In the genomic region with DNA sequence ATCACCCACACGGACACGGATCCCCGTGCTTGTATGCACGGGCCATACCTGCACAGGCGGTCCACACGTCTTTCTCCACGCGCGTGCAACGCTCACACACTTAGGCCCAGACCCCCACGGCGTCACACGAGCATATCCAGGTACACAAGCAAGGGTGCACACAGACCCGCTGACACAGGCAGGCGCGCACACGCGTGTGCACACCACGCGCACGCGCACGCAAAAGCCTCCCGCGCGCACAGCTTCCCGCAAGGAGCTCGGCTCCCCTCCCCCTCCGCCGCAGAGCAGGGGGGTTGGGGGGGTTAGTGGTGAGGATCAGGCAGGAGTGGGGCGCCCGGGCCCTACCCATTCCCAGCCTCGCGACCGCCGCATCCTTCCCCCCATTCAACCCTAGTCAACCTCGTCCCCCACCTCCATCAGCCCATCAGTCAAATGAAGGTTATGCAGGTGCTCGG, we compare ENCODE assay signal across 8 cellular contexts. TPM values are rescaled to one million over a fixed set of nuclear protein-coding genes. Genes with fewer than 3 reads are reported as not detected.
A peak's percentile ranks its signal among the peaks of the same experiment; 100 is the strongest.
DNase-seq lines count a peak whose midpoint lies in the region; ATAC-seq and TF ChIP-seq lines count a peak whose summit lies in the region.

No MANE protein-coding gene starts in this region.

- peaks cover 2% of the 10 kb centered on the region for H3K27me3 Mint-ChIP-seq in CD4-positive, alpha-beta T cell
- H3K27me3 Mint-ChIP-seq in nephron progenitor cell (ENCODE audit: low read depth, poor library complexity) = peaks cover 30% of the 10 kb centered on the region

- CTCF ChIA-PET in CD4-positive, alpha-beta T cell (lab: Charles Lee) = interaction anchor here (0.6 to 3.8 kb wide), 4 partner anchors 11 to 737 kb away, joined by 3 to 21 read pairs (median 12); a partner anchor contains a TSS
- CTCF ChIA-PET in HEK293 (lab: Yijun Ruan, JAX) = interaction anchor here (1.7 to 8.5 kb wide), 2 partner anchors 11 to 49 kb away, joined by 9 to 121 read pairs; a partner anchor contains a TSS

- H3K4me3 ChIP-seq in HEK293 (ENCODE audit: low read depth, low read length) (peak overlapping the region; percentile 70), esophagus muscularis mucosa (peak overlapping the region; percentile 69 to 79 (median 75))

- H3K4me3 Mint-ChIP-seq in CD4-positive, alpha-beta T cell = peak overlapping the region; percentile 96
- H3K4me3 Mint-ChIP-seq in nephron progenitor cell = peak overlapping the region; percentile 92

- H3K9me3 Mint-ChIP-seq in CD4-positive, alpha-beta T cell = no peaks in the 10 kb centered on the region
- H3K9me3 Mint-ChIP-seq in nephron progenitor cell = no peaks in the 10 kb centered on the region

- no peaks in the 10 kb centered on the region for H3K27me3 ChIP-seq in CD4-positive, alpha-beta T cell (ENCODE audit: control insufficient read depth, insufficient read depth, low read length)
- no peaks in the 10 kb centered on the region for H3K27me3 ChIP-seq in esophagus muscularis mucosa

- H3K9me3 ChIP-seq in CD4-positive, alpha-beta T cell (ENCODE audit: control insufficient read depth, low read length) = no peaks in the 10 kb centered on the region
- H3K9me3 ChIP-seq in HEK293 (ENCODE audit: control insufficient read depth, insufficient read depth, low read depth, low read length) (no peaks in the 10 kb centered on the region), esophagus muscularis mucosa (no peaks in the 10 kb centered on the region)

- intact Hi-C loops in CD4-positive, alpha-beta T cell (cut with DNase I, micrococcal nuclease) = loop anchor here in 1 of 2 experiments (2.0 to 5.0 kb wide), 3 partner anchors 49 to 629 kb away; a partner anchor contains a TSS
- intact Hi-C loops in esophagus muscularis mucosa (cut with DNase I) = loop anchor here (10.0 kb wide), 1 partner anchor 121 kb away; a partner anchor contains a TSS

- peak overlapping the region; percentile 91 for H3K27ac Mint-ChIP-seq in CD4-positive, alpha-beta T cell
- H3K27ac Mint-ChIP-seq in nephron progenitor cell = no peak overlapping the region

- H3K27ac ChIP-seq in CD4-positive, alpha-beta T cell (ENCODE audit: low read depth, low read length) = no peak overlapping the region
- no peak overlapping the region for H3K27ac ChIP-seq in HEK293 (ENCODE audit: extremely low read depth, low read depth, low read length)
- peak overlapping the region; percentile 79 to 98 (median 88) for H3K27ac ChIP-seq in esophagus muscularis mucosa (replicated peaks in 1 of 4)

- H3K36me3 ChIP-seq in HEK293 (ENCODE audit: control insufficient read depth in 2 of 2, insufficient read depth in 1 of 2, low read length in 2 of 2) = peaks cover 4 to 11% of the 10 kb centered on the region in 2 experiments; a peak in 2 of 3 replicates
- H3K36me3 ChIP-seq in esophagus muscularis mucosa = peaks cover 4 to 30% (median 22%) of the 10 kb centered on the region in 4 donors

- TF ChIP-seq POLR2A in esophagus muscularis mucosa (IDR thresholded peaks at IDR 0.05; ENCODE audit: low read depth) = no peak
- TF ChIP-seq POLR2A in GM18505 (IDR thresholded peaks at IDR 0.05; ENCODE audit: borderline replicate concordance, extremely low read depth, insufficient read depth, insufficient read length) = no peak

- peak; percentile 31 for ATAC-seq in CD4-positive, alpha-beta T cell (ENCODE audit: poor library complexity)
- no peak for ATAC-seq in GM18505 (IDR thresholded peaks at IDR 0.05; ENCODE audit: unreplicated experiment)

- DNase-seq in CD4-positive, alpha-beta T cell = peak in 9 of 10 experiments; percentile 26 to 70 (median 49)
- DNase-seq in UCSD-AML1 (lab: John Stamatoyannopoulos, UW; ENCODE audit: unreplicated experiment) (peak; percentile 50), esophagus muscularis mucosa (ENCODE audit: extremely low spot score) (no peak), nephron progenitor cell (no peak), DMS114 treated with DMSO at 0.1 percent for 48 hours (lab: John Stamatoyannopoulos, UW; ENCODE audit: unreplicated experiment) (no peak), germinal center (ENCODE audit: low spot score) (no peak)

- WGBS in esophagus muscularis mucosa = 0% methylated on average over 2 of the region's 38 CpGs

- peaks cover 22% of the 10 kb centered on the region for H3K4me1 Mint-ChIP-seq in CD4-positive, alpha-beta T cell (ENCODE audit: low read depth)
- peaks cover 37% of the 10 kb centered on the region for H3K4me1 Mint-ChIP-seq in nephron progenitor cell

- TF ChIP-seq EP300 in esophagus muscularis mucosa (IDR thresholded peaks at IDR 0.05) = no peak

- TF ChIP-seq CTCF in CD4-positive, alpha-beta T cell (IDR thresholded peaks at IDR 0.05) = no peak
- TF ChIP-seq CTCF in HEK293 (tag by site-specific recombination; IDR thresholded peaks at IDR 0.05) = no peak
- peak in 1 of 3 experiments; percentile 8 for TF ChIP-seq CTCF in esophagus muscularis mucosa (IDR thresholded peaks at IDR 0.05)
- no peak for TF ChIP-seq CTCF in nephron progenitor cell (IDR thresholded peaks at IDR 0.05)

- H3K4me1 ChIP-seq in HEK293 (ENCODE audit: control insufficient read depth, insufficient read depth, low read length) = peaks cover 8% of the 10 kb centered on the region
- H3K4me1 ChIP-seq in esophagus muscularis mucosa = peaks cover 20 to 39% (median 36%) of the 10 kb centered on the region in 4 donors

- POLR2A ChIA-PET in CD4-positive, alpha-beta T cell (lab: Charles Lee) = interaction anchor here (0.6 to 3.6 kb wide), 13 partner anchors 9 to 1159 kb away, joined by 3 to 67 read pairs (median 6); a partner anchor contains a TSS
- POLR2A ChIA-PET in HEK293 (lab: Yijun Ruan, JAX) = interaction anchor here (0.6 to 3.1 kb wide), 6 partner anchors 11 to 630 kb away, joined by 3 to 30 read pairs (median 4); a partner anchor contains a TSS

- peaks cover 43% of the 10 kb centered on the region for H3K36me3 Mint-ChIP-seq in CD4-positive, alpha-beta T cell (ENCODE audit: low read depth)
- H3K36me3 Mint-ChIP-seq in nephron progenitor cell (ENCODE audit: low read depth) = peaks cover 31% of the 10 kb centered on the region

TF ChIP-seq in HEK293, 187 proteins besides CTCF, POLR2A, EP300 and RAD21 (continues in another document):
- TF ChIP-seq ZNF501 (tag by site-specific recombination; IDR thresholded peaks at IDR 0.05) = 0 out of 2 replicates have a peak, but pooled peaks have one; percentile 22
- peak; percentile 72; the same call in 1 of the 2 replicates for TF ChIP-seq ZNF600 (tag by site-specific recombination; IDR thresholded peaks at IDR 0.05)
- TF ChIP-seq, protein P1, sequence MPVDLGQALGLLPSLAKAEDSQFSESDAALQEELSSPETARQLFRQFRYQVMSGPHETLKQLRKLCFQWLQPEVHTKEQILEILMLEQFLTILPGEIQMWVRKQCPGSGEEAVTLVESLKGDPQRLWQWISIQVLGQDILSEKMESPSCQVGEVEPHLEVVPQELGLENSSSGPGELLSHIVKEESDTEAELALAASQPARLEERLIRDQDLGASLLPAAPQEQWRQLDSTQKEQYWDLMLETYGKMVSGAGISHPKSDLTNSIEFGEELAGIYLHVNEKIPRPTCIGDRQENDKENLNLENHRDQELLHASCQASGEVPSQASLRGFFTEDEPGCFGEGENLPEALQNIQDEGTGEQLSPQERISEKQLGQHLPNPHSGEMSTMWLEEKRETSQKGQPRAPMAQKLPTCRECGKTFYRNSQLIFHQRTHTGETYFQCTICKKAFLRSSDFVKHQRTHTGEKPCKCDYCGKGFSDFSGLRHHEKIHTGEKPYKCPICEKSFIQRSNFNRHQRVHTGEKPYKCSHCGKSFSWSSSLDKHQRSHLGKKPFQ (tag by site-specific recombination; IDR thresholded peaks at IDR 0.05) = 0 out of 2 replicates have a peak, but pooled peaks have one; percentile 34
- 0 out of 2 replicates have a peak, but pooled peaks have one; percentile 5 for TF ChIP-seq ZBTB17 (tag by site-specific recombination; IDR thresholded peaks at IDR 0.05)
- TF ChIP-seq SCRT2 (tag by site-specific recombination; IDR thresholded peaks at IDR 0.05) = peak; percentile 88
- TF ChIP-seq, protein P2, sequence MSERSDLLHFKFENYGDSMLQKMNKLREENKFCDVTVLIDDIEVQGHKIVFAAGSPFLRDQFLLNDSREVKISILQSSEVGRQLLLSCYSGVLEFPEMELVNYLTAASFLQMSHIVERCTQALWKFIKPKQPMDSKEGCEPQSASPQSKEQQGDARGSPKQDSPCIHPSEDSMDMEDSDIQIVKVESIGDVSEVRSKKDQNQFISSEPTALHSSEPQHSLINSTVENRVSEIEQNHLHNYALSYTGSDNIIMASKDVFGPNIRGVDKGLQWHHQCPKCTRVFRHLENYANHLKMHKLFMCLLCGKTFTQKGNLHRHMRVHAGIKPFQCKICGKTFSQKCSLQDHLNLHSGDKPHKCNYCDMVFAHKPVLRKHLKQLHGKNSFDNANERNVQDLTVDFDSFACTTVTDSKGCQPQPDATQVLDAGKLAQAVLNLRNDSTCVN (tag by site-specific recombination; optimal IDR thresholded peaks at IDR 0.05) = peak; percentile 94
- TF ChIP-seq, protein P3, sequence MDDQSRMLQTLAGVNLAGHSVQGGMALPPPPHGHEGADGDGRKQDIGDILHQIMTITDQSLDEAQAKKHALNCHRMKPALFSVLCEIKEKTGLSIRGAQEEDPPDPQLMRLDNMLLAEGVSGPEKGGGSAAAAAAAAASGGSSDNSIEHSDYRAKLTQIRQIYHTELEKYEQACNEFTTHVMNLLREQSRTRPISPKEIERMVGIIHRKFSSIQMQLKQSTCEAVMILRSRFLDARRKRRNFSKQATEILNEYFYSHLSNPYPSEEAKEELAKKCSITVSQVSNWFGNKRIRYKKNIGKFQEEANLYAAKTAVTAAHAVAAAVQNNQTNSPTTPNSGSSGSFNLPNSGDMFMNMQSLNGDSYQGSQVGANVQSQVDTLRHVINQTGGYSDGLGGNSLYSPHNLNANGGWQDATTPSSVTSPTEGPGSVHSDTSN (CRISPR knock-in tag; IDR thresholded peaks at IDR 0.05) = no peak
- TF ChIP-seq ZNF610 (tag by site-specific recombination; IDR thresholded peaks at IDR 0.05; ENCODE audit: borderline replicate concordance) = peak; percentile 52; the same call in 1 of the 2 replicates
- TF ChIP-seq ZNF354C (tag by site-specific recombination; IDR thresholded peaks at IDR 0.05; ENCODE audit: borderline replicate concordance, low read depth) = no peak
- peak; percentile 38; the same call in 1 of the 2 replicates for TF ChIP-seq SCRT1 (tag by site-specific recombination; IDR thresholded peaks at IDR 0.05; ENCODE audit: borderline replicate concordance)
- TF ChIP-seq GLI2 (tag by site-specific recombination; IDR thresholded peaks at IDR 0.05; ENCODE audit: borderline replicate concordance, low read depth) = no peak

RNA-seq across cellular contexts. Expression of a gene that starts 0.4 kb away (rescaled TPM):
- 10 to 100 TPM; 28.9 to 31.2 TPM for total RNA-seq in CD4-positive, alpha-beta T cell
- 1 to 10 TPM; 1.7 to 2.5 (median 1.9) TPM for total RNA-seq in esophagus muscularis mucosa

RNA-seq across cellular contexts. Expression of a gene that starts 10.4 kb away (rescaled TPM):
- total RNA-seq in CD4-positive, alpha-beta T cell = 1 to 10 TPM; 2.8 to 3.9 TPM
- 10 to 100 TPM; 14.5 to 67.6 (median 21.2) TPM for total RNA-seq in esophagus muscularis mucosa

RNA-seq across cellular contexts. Expression of a gene that starts 22.8 kb away (rescaled TPM):
- total RNA-seq in CD4-positive, alpha-beta T cell = not detected
- 1 to 10 TPM in 1 of 4 donors, under 1 TPM in 3; 0.17 to 1.2 (median 0.54) TPM for total RNA-seq in esophagus muscularis mucosa

RNA-seq across cellular contexts. Expression of a gene that starts 29.8 kb away (rescaled TPM):
- 10 to 100 TPM; 10.6 to 10.7 TPM for total RNA-seq in CD4-positive, alpha-beta T cell
- 10 to 100 TPM; 22.4 to 92.8 (median 42.9) TPM for total RNA-seq in esophagus muscularis mucosa

RNA-seq across cellular contexts. Expression of a gene that starts 50.5 kb away (rescaled TPM):
- total RNA-seq in CD4-positive, alpha-beta T cell = 1 to 10 TPM; 4.6 to 5.6 TPM
- 10 to 100 TPM in 3 of 4 donors, 1 to 10 TPM in 1; 4.2 to 32.2 (median 19.4) TPM for total RNA-seq in esophagus muscularis mucosa

Comparison
In these comparisons a context has a peak if more than half of its experiments do, and no peak if none do; other contexts are left out.
1. DNase-seq: peak in CD4-positive, alpha-beta T cell (9 of 10) and UCSD-AML1 (single experiment); none in esophagus muscularis mucosa (single experiment), nephron progenitor cell (single experiment), DMS114 treated with DMSO at 0.1 percent for 48 hours (single experiment) and germinal center (single experiment).
2. H3K27ac ChIP-seq: peak in esophagus muscularis mucosa (4 of 4); none in CD4-positive, alpha-beta T cell (single experiment) and HEK293 (single experiment).
3. RNA of a gene that starts 0.4 kb away (total RNA-seq): 28.9 to 31.2 TPM in CD4-positive, alpha-beta T cell; 1.7 to 2.5 TPM in esophagus muscularis mucosa; every median in the first group is over 4 times any median in the second.